ENCODE assay signal across 1 cellular context in the genomic region with DNA sequence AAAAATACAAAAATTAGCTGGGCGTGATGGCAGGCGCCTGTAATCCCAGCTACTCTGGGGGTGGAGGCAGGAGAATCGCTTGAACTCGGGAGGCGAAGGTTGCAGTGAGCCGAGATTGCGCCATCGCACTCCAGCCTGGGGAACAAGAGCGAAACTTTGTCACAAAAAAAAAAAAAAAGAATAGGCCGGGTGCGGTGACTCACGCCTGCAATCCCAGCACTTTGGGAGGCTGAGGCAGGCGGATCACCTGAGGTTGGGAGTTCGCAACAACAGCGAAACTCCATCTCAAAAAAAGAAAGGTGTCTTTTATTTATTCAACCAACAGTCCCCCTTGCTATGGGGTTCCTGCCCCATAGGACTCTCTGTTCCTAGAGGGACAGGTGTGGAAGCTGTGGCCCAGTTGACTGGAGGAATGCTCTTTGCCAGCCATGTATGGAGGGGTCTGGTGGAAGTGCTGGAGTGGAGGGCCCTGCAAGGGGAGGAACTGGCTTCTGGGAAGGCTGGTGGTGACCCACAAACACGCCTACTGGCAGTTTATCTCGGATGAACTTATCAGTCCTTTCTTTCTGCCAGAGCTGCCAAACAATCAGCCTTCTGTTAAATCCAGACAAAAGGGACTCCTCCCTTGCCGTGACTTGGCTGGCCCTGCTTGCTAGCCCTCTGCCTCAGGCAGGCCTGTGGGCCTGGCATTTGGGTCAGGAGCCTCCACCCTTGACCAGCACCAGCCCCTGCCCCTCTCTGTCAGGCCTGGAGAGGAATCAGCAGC.
TF ChIP-seq lines count a peak whose summit lies in the region.

No MANE protein-coding gene starts in this region.

TF ChIP-seq in HepG2, 621 proteins besides CTCF, POLR2A, EP300 and RAD21 (continued from another document and continues in another):
- TF ChIP-seq, protein P1, sequence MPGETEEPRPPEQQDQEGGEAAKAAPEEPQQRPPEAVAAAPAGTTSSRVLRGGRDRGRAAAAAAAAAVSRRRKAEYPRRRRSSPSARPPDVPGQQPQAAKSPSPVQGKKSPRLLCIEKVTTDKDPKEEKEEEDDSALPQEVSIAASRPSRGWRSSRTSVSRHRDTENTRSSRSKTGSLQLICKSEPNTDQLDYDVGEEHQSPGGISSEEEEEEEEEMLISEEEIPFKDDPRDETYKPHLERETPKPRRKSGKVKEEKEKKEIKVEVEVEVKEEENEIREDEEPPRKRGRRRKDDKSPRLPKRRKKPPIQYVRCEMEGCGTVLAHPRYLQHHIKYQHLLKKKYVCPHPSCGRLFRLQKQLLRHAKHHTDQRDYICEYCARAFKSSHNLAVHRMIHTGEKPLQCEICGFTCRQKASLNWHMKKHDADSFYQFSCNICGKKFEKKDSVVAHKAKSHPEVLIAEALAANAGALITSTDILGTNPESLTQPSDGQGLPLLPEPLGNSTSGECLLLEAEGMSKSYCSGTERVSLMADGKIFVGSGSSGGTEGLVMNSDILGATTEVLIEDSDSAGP (CRISPR knock-in tag; IDR thresholded peaks at IDR 0.05; ENCODE audit: borderline replicate concordance) = no peak; the same call in 1 of the 2 replicates
- TF ChIP-seq MLLT10 (CRISPR knock-in tag; IDR thresholded peaks at IDR 0.05) (no peak), RCOR2 (CRISPR knock-in tag; IDR thresholded peaks at IDR 0.05) (no peak), EHMT2 (IDR thresholded peaks at IDR 0.05; ENCODE audit: borderline replicate concordance, low read depth, low read length) (no peak), SIX4 (CRISPR knock-in tag; IDR thresholded peaks at IDR 0.05) (0 out of 2 replicates have a peak, but pooled peaks have one; percentile 14), ZNF121 (CRISPR knock-in tag; IDR thresholded peaks at IDR 0.05) (no peak), ZNF747 (CRISPR knock-in tag; IDR thresholded peaks at IDR 0.05; ENCODE audit: borderline replicate concordance) (no peak), CAMTA2 (CRISPR knock-in tag; IDR thresholded peaks at IDR 0.05; ENCODE audit: borderline replicate concordance) (no peak), GZF1 (CRISPR knock-in tag; IDR thresholded peaks at IDR 0.05) (no peak), DPF2 (CRISPR knock-in tag; IDR thresholded peaks at IDR 0.05; ENCODE audit: borderline replicate concordance, low read depth) (no peak), ZNF274 (CRISPR knock-in tag; IDR thresholded peaks at IDR 0.05) (no peak), PHF8 (CRISPR knock-in tag; IDR thresholded peaks at IDR 0.05) (no peak), SSRP1 (CRISPR knock-in tag; IDR thresholded peaks at IDR 0.05) (0 out of 2 replicates have a peak, but pooled peaks have one; percentile 59), SUZ12 (IDR thresholded peaks at IDR 0.05; ENCODE audit: low read depth, low read length) (no peak), ZFP36 (IDR thresholded peaks at IDR 0.05; ENCODE audit: borderline replicate concordance, low read depth, low read length, partially characterized antibody) (no peak), HDAC6 (IDR thresholded peaks at IDR 0.05; ENCODE audit: low read depth, low read length) (no peak)
- TF ChIP-seq, protein P2, sequence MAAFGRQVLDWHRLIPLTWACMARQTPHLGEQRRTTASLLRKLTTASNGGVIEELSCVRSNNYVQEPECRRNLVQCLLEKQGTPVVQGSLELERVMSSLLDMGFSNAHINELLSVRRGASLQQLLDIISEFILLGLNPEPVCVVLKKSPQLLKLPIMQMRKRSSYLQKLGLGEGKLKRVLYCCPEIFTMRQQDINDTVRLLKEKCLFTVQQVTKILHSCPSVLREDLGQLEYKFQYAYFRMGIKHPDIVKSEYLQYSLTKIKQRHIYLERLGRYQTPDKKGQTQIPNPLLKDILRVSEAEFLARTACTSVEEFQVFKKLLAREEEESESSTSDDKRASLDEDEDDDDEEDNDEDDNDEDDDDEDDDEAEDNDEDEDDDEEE (CRISPR knock-in tag; IDR thresholded peaks at IDR 0.05) = no peak; the same call in 1 of the 2 replicates
- TF ChIP-seq, protein P3, sequence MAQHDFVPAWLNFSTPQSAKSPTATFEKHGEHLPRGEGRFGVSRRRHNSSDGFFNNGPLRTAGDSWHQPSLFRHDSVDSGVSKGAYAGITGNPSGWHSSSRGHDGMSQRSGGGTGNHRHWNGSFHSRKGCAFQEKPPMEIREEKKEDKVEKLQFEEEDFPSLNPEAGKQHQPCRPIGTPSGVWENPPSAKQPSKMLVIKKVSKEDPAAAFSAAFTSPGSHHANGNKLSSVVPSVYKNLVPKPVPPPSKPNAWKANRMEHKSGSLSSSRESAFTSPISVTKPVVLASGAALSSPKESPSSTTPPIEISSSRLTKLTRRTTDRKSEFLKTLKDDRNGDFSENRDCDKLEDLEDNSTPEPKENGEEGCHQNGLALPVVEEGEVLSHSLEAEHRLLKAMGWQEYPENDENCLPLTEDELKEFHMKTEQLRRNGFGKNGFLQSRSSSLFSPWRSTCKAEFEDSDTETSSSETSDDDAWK (CRISPR knock-in tag; IDR thresholded peaks at IDR 0.05) = no peak
- TF ChIP-seq, protein P4, sequence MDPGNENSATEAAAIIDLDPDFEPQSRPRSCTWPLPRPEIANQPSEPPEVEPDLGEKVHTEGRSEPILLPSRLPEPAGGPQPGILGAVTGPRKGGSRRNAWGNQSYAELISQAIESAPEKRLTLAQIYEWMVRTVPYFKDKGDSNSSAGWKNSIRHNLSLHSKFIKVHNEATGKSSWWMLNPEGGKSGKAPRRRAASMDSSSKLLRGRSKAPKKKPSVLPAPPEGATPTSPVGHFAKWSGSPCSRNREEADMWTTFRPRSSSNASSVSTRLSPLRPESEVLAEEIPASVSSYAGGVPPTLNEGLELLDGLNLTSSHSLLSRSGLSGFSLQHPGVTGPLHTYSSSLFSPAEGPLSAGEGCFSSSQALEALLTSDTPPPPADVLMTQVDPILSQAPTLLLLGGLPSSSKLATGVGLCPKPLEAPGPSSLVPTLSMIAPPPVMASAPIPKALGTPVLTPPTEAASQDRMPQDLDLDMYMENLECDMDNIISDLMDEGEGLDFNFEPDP (CRISPR knock-in tag; conservative IDR thresholded peaks at IDR 0.05) = no peak
- TF ChIP-seq, protein P5, sequence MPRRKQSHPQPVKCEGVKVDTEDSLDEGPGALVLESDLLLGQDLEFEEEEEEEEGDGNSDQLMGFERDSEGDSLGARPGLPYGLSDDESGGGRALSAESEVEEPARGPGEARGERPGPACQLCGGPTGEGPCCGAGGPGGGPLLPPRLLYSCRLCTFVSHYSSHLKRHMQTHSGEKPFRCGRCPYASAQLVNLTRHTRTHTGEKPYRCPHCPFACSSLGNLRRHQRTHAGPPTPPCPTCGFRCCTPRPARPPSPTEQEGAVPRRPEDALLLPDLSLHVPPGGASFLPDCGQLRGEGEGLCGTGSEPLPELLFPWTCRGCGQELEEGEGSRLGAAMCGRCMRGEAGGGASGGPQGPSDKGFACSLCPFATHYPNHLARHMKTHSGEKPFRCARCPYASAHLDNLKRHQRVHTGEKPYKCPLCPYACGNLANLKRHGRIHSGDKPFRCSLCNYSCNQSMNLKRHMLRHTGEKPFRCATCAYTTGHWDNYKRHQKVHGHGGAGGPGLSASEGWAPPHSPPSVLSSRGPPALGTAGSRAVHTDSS (CRISPR knock-in tag; conservative IDR thresholded peaks at IDR 0.05) = no peak
- TF ChIP-seq, protein P6, sequence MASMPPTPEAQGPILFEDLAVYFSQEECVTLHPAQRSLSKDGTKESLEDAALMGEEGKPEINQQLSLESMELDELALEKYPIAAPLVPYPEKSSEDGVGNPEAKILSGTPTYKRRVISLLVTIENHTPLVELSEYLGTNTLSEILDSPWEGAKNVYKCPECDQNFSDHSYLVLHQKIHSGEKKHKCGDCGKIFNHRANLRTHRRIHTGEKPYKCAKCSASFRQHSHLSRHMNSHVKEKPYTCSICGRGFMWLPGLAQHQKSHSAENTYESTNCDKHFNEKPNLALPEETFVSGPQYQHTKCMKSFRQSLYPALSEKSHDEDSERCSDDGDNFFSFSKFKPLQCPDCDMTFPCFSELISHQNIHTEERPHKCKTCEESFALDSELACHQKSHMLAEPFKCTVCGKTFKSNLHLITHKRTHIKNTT (CRISPR knock-in tag; IDR thresholded peaks at IDR 0.05) = no peak
- TF ChIP-seq, protein P7, sequence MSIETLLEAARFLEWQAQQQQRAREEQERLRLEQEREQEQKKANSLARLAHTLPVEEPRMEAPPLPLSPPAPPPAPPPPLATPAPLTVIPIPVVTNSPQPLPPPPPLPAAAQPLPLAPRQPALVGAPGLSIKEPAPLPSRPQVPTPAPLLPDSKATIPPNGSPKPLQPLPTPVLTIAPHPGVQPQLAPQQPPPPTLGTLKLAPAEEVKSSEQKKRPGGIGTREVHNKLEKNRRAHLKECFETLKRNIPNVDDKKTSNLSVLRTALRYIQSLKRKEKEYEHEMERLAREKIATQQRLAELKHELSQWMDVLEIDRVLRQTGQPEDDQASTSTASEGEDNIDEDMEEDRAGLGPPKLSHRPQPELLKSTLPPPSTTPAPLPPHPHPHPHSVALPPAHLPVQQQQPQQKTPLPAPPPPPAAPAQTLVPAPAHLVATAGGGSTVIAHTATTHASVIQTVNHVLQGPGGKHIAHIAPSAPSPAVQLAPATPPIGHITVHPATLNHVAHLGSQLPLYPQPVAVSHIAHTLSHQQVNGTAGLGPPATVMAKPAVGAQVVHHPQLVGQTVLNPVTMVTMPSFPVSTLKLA (IDR thresholded peaks at IDR 0.05) = no peak
- TF ChIP-seq, protein P8, sequence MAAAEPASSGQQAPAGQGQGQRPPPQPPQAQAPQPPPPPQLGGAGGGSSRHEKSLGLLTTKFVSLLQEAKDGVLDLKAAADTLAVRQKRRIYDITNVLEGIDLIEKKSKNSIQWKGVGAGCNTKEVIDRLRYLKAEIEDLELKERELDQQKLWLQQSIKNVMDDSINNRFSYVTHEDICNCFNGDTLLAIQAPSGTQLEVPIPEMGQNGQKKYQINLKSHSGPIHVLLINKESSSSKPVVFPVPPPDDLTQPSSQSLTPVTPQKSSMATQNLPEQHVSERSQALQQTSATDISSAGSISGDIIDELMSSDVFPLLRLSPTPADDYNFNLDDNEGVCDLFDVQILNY (CRISPR knock-in tag; conservative IDR thresholded peaks at IDR 0.05) = no peak
- TF ChIP-seq, protein P9, sequence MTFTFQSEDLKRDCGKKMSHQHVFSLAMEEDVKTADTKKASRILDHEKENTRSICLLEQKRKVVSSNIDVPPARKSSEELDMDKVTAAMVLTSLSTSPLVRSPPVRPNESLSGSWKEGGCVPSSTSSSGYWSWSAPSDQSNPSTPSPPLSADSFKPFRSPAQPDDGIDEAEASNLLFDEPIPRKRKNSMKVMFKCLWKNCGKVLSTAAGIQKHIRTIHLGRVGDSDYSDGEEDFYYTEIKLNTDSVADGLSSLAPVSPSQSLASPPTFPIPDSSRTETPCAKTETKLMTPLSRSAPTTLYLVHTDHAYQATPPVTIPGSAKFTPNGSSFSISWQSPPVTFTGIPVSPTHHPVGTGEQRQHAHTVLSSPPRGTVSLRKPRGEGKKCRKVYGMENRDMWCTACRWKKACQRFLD (CRISPR knock-in tag; IDR thresholded peaks at IDR 0.05; ENCODE audit: borderline replicate concordance) = no peak
- TF ChIP-seq, protein P10, sequence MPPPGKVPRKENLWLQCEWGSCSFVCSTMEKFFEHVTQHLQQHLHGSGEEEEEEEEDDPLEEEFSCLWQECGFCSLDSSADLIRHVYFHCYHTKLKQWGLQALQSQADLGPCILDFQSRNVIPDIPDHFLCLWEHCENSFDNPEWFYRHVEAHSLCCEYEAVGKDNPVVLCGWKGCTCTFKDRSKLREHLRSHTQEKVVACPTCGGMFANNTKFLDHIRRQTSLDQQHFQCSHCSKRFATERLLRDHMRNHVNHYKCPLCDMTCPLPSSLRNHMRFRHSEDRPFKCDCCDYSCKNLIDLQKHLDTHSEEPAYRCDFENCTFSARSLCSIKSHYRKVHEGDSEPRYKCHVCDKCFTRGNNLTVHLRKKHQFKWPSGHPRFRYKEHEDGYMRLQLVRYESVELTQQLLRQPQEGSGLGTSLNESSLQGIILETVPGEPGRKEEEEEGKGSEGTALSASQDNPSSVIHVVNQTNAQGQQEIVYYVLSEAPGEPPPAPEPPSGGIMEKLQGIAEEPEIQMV (CRISPR knock-in tag; IDR thresholded peaks at IDR 0.05; ENCODE audit: low read depth) = no peak
- TF ChIP-seq, protein P11, sequence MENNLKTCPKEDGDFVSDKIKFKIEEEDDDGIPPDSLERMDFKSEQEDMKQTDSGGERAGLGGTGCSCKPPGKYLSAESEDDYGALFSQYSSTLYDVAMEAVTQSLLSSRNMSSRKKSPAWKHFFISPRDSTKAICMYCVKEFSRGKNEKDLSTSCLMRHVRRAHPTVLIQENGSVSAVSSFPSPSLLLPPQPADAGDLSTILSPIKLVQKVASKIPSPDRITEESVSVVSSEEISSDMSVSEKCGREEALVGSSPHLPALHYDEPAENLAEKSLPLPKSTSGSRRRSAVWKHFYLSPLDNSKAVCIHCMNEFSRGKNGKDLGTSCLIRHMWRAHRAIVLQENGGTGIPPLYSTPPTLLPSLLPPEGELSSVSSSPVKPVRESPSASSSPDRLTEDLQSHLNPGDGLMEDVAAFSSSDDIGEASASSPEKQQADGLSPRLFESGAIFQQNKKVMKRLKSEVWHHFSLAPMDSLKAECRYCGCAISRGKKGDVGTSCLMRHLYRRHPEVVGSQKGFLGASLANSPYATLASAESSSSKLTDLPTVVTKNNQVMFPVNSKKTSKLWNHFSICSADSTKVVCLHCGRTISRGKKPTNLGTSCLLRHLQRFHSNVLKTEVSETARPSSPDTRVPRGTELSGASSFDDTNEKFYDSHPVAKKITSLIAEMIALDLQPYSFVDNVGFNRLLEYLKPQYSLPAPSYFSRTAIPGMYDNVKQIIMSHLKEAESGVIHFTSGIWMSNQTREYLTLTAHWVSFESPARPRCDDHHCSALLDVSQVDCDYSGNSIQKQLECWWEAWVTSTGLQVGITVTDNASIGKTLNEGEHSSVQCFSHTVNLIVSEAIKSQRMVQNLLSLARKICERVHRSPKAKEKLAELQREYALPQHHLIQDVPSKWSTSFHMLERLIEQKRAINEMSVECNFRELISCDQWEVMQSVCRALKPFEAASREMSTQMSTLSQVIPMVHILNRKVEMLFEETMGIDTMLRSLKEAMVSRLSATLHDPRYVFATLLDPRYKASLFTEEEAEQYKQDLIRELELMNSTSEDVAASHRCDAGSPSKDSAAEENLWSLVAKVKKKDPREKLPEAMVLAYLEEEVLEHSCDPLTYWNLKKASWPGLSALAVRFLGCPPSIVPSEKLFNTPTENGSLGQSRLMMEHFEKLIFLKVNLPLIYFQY (CRISPR knock-in tag; IDR thresholded peaks at IDR 0.05; ENCODE audit: borderline replicate concordance) = no peak
- TF ChIP-seq, protein P12, sequence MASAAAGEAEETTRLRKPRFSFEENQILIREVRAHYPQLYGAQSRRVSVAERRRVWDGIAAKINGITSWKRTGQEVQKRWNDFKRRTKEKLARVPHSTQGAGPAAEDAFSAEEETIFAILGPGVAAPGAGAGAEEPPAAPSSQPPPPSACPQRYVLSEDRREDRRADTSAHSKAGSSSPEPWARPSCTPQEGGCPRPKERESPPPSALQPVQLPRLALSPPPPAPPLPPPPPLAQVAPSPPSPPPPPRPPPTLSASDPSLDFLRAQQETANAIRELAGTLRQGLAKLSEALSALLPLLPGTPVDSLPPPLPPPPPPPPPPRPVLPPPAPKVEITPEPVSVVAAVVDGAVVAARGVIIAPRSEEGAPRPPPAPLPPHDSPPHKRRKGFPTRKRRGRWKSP (CRISPR knock-in tag; IDR thresholded peaks at IDR 0.05) = no peak
- TF ChIP-seq, protein P13, sequence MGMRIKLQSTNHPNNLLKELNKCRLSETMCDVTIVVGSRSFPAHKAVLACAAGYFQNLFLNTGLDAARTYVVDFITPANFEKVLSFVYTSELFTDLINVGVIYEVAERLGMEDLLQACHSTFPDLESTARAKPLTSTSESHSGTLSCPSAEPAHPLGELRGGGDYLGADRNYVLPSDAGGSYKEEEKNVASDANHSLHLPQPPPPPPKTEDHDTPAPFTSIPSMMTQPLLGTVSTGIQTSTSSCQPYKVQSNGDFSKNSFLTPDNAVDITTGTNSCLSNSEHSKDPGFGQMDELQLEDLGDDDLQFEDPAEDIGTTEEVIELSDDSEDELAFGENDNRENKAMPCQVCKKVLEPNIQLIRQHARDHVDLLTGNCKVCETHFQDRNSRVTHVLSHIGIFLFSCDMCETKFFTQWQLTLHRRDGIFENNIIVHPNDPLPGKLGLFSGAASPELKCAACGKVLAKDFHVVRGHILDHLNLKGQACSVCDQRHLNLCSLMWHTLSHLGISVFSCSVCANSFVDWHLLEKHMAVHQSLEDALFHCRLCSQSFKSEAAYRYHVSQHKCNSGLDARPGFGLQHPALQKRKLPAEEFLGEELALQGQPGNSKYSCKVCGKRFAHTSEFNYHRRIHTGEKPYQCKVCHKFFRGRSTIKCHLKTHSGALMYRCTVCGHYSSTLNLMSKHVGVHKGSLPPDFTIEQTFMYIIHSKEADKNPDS (CRISPR knock-in tag; IDR thresholded peaks at IDR 0.05) = no peak
